In the genomic region with DNA sequence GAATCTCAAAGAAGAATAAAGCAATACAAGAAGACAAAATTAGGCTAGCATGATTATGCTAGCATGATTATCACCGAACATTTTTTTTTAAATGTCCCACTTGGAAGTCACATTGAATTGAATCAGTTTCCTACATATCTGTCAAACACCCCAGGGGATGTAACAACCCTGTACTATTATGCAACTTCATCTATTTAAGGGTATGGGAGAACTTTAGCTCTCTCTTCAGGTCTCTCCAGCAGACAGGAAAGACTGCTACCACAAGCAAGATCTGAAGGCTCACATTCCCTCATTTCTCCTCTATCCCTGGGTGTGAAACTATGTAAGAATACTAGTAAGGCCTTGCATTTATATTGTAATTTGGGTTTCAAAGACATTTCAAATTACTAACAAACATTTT, we compare ENCODE assay signal across 13 cellular contexts.
"Had no signal": no experiment of that assay in that cellular context is flagged by ENCODE, and none has a peak within 500 bp of the region (broad histone marks: within the 10 kb centered on the region; RNA-seq: fewer than 3 reads in every experiment).

No MANE protein-coding gene starts in this region.

- H3K4me3 ChIP-seq: hepatocyte, left lung, transverse colon, vagina had no signal

- H3K4me2 ChIP-seq: hepatocyte had no signal

- H3K27ac ChIP-seq: hepatocyte, left lung, neutrophil, transverse colon, vagina had no signal

- H3K27me3 Mint-ChIP-seq: memory B cell; naive thymus-derived CD8-positive, alpha-beta T cell had no signal

- H3K9me3 ChIP-seq: left lung, neutrophil, transverse colon, vagina had no signal

- H3K79me2 ChIP-seq: hepatocyte had no signal

- H3K27me3 ChIP-seq: hepatocyte, left lung, neutrophil, transverse colon, vagina had no signal

- H3K9me3 Mint-ChIP-seq: memory B cell; naive thymus-derived CD8-positive, alpha-beta T cell had no signal

- FAIRE-seq: bronchial epithelial cell, kidney had no signal

- H2AFZ ChIP-seq: hepatocyte had no signal

- DNase-seq: activated naive CD4-positive, alpha-beta T cell; activated T-cell treated with anti-CD3 and anti-CD28 coated beads for 4 hours; aorta; kidney; left lung; naive thymus-derived CD8-positive, alpha-beta T cell; stimulated activated naive CD8-positive, alpha-beta T cell treated with anti-CD3 and anti-CD28 coated beads, Interleukin-15, Interleukin-2, amounts not matched to agents 100 U/mL and 50 U/mL, for 24 hours; transverse colon had no signal

- ATAC-seq: left lung; naive thymus-derived CD8-positive, alpha-beta T cell; stimulated activated naive CD8-positive, alpha-beta T cell treated with anti-CD3 and anti-CD28 coated beads, Interleukin-15, Interleukin-2, amounts not matched to agents 100 U/mL and 50 U/mL, for 24 hours had no signal

- H3K27ac Mint-ChIP-seq: memory B cell had no signal

- H3K4me3 Mint-ChIP-seq: memory B cell; naive thymus-derived CD8-positive, alpha-beta T cell had no signal

- H3K4me1 ChIP-seq: left lung, transverse colon, vagina had no signal
